ENCODE assay signal across 42 cellular contexts in the genomic region with DNA sequence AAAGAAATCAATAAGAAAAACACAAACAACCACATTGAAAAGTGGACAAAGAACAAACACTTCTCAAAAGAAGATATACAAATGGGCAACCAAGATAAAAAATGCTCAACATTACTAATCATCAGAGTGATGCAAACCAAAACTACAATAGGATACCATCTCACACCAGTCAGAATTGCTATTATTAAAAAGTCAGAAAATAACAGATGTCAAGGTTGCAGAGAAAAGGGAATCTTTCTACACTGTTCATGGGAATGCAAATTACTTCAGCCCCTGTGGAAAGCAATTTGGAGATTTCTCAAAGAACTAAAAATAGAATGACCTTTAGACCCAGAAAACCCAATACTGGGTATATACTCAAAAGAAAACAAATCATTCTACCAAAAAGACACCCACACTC. TPM values are rescaled to one million over a fixed set of nuclear protein-coding genes. Genes with fewer than 3 reads are reported as not detected.
"Had no signal": no experiment of that assay in that cellular context is flagged by ENCODE, and none has a peak within 500 bp of the region (broad histone marks: within the 10 kb centered on the region; RNA-seq: fewer than 3 reads in every experiment).

No MANE protein-coding gene starts in this region.

- ATAC-seq: activated CD8-positive, alpha-beta memory T cell treated with anti-CD3 and anti-CD28 coated beads, Interleukin-2, amount 10 ng/mL, durations not matched to agents 7 days and 5 days; activated T-cell treated with anti-CD3 and anti-CD28 coated beads, Interleukin-2, amount 50 U/mL, for 72 hours; activated T-helper 17 cell treated with anti-CD3 and anti-CD28 coated beads, Interleukin-2, amount 50 U/mL, for 72 hours; body of pancreas; Right ventricle myocardium inferior had no signal

- H3K9me3 ChIP-seq: body of pancreas, breast epithelium had no signal

- H3K4me1 ChIP-seq: body of pancreas, breast epithelium had no signal

- H3K27me3 ChIP-seq: body of pancreas, breast epithelium had no signal

- H3K36me3 ChIP-seq: breast epithelium, WERI-Rb-1 had no signal

- H3K27ac ChIP-seq: body of pancreas, breast epithelium, PC-9, RWPE1, WERI-Rb-1 had no signal

- DNase-seq: activated CD4-positive, alpha-beta memory T cell treated with anti-CD3 and anti-CD28 coated beads, Interleukin-2, amount 10 ng/mL, durations not matched to agents 7 days and 5 days; activated CD4-positive, alpha-beta T cell treated with anti-CD3 and anti-CD28 coated beads for 1 hour; activated CD4-positive, alpha-beta T cell treated with anti-CD3 and anti-CD28 coated beads for 48 hours; activated CD4-positive, CD25-positive, alpha-beta regulatory T cell; activated CD8-positive, alpha-beta memory T cell treated with anti-CD3 and anti-CD28 coated beads for 24 hours; activated CD8-positive, alpha-beta memory T cell treated with anti-CD3 and anti-CD28 coated beads, Interleukin-2, amount 10 ng/mL, durations not matched to agents 7 days and 5 days; activated CD8-positive, alpha-beta memory T cell treated with anti-CD3 and anti-CD28 coated beads, Interleukin-2, amount 50 U/mL, for 48 hours; activated effector memory CD4-positive, alpha-beta T cell treated with anti-CD3 and anti-CD28 coated beads, Interleukin-2, amount 50 U/mL, for 16 hours; activated naive CD4-positive, alpha-beta T cell treated with Interleukin-2 at 50 U/mL for 16 hours; activated naive CD8-positive, alpha-beta T cell treated with anti-CD3 and anti-CD28 coated beads, Interleukin-2, amount 10 ng/mL, durations not matched to agents 7 days and 5 days; activated T-cell treated with anti-CD3 and anti-CD28 coated beads, Interleukin-2, amount 50 U/mL, for 1 hour; activated T-cell treated with anti-CD3 and anti-CD28 coated beads, Interleukin-2, amount 50 U/mL, for 72 hours; amygdala; body of pancreas; caudate nucleus; MM.1S; MV-4-11; NCI-H1092; NCI-H1436 treated with DMSO at 0.1 percent for 48 hours; NCI-H1694 treated with DMSO at 0.1 percent for 48 hours; NCI-H2029; NCI-H2107; NCI-H226; NCI-H446 treated with DMSO at 0.1 percent for 48 hours; NCI-H526; NCI-H748 treated with DMSO at 0.1 percent for 48 hours; PC-9; SIG-M5; SW 1271; T-helper 1 cell; T-helper 2 cell; T-helper 9 cell; WERI-Rb-1 had no signal

- H3K4me3 ChIP-seq: body of pancreas, breast epithelium, PC-9 had no signal

- FAIRE-seq: astrocyte, colon, RCC 7860 had no signal

RNA-seq across cellular contexts. Expression of gene KIF6, which starts 29.8 kb away (rescaled TPM):
- total RNA-seq: activated CD4-positive, alpha-beta memory T cell treated with anti-CD3 and anti-CD28 coated beads, Interleukin-2, amount 10 ng/mL, durations not matched to agents 7 days and 5 days; activated CD8-positive, alpha-beta memory T cell treated with anti-CD3 and anti-CD28 coated beads, Interleukin-2, amount 10 ng/mL, durations not matched to agents 7 days and 5 days; activated naive CD8-positive, alpha-beta T cell treated with anti-CD3 and anti-CD28 coated beads, Interleukin-2, amount 10 ng/mL, durations not matched to agents 7 days and 5 days; body of pancreas; LHCN-M2; OCI-LY7; PC-9 had no signal
